In the genomic region with DNA sequence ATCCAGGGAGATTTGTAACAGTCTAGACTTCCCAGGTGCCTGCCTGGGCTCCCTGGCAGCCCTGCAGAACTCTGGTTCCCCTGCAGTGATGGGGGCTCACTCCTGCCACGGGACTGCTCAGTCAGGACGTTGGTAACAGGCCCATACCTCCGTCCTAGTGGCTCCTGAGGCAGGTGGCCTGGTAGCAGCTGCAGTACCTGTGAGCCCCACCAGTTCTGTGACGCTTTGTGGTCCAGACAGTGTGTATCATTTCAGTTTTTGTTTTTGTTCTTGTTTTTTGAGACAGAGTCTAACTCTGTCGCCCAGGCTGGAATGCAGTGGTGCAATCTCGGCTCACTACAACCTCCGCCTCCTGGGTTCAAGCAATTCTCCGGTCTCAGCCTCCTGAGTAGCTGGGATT, we compare ENCODE assay signal across 15 cellular contexts. TPM values are rescaled to one million over a fixed set of nuclear protein-coding genes. Genes with fewer than 3 reads are reported as not detected.
DNase-seq lines count a peak whose midpoint lies in the region; ATAC-seq and TF ChIP-seq lines count a peak whose summit lies in the region.
"Had no signal": no experiment of that assay in that cellular context is flagged by ENCODE, and none has a peak within 500 bp of the region (broad histone marks: within the 10 kb centered on the region; RNA-seq: fewer than 3 reads in every experiment).

No MANE protein-coding gene starts in this region.

- H3K27me3 ChIP-seq in Karpas-422 (ENCODE audit: low read length) (no peaks in the 10 kb centered on the region), esophagus muscularis mucosa (no peaks in the 10 kb centered on the region), stomach smooth muscle (ENCODE audit: control insufficient read depth in 1 of 2, insufficient read depth in 2 of 2, low read length in 2 of 2) (no peaks in the 10 kb centered on the region)

- H3K9ac ChIP-seq in Karpas-422 (ENCODE audit: low read length) (no peak overlapping the region), stomach smooth muscle (ENCODE audit: low read length in 2 of 2) (no peak overlapping the region)

- no peaks in the 10 kb centered on the region for H3K79me2 ChIP-seq in Karpas-422 (ENCODE audit: low read length)

- H4K20me1 ChIP-seq in Karpas-422 (ENCODE audit: insufficient read depth, low read depth, low read length) = no peaks in the 10 kb centered on the region

- peaks cover 18% of the 10 kb centered on the region; the same call in 1 of the 2 replicates for H3K36me3 ChIP-seq in Karpas-422 (ENCODE audit: insufficient read depth, low read length)
- peaks cover 19 to 96% (median 90%) of the 10 kb centered on the region in 4 donors for H3K36me3 ChIP-seq in esophagus muscularis mucosa
- H3K36me3 ChIP-seq in stomach smooth muscle (ENCODE audit: control insufficient read depth in 2 of 2, insufficient read depth in 2 of 2, low read length in 2 of 2) = peaks cover 47 to 52% of the 10 kb centered on the region in 2 donors

- H3K9me3 ChIP-seq in Karpas-422 (ENCODE audit: low read length) (no peaks in the 10 kb centered on the region), esophagus muscularis mucosa (no peaks in the 10 kb centered on the region), stomach smooth muscle (ENCODE audit: control insufficient read depth in 2 of 2, low read length in 2 of 2) (no peaks in the 10 kb centered on the region)

- no peak overlapping the region for H2AFZ ChIP-seq in Karpas-422 (ENCODE audit: low read length)

- ATAC-seq in HG03432 (IDR thresholded peaks at IDR 0.05; ENCODE audit: unreplicated experiment) = no peak

- H3K9me2 ChIP-seq in Karpas-422 (replicated peaks; ENCODE audit: insufficient read depth, low read length) = no peaks in the 10 kb centered on the region

- TF ChIP-seq EP300 in esophagus muscularis mucosa (IDR thresholded peaks at IDR 0.05) = no peak

- DNase-seq in GM12864 (ENCODE audit: low read depth) (no peak), Karpas-422 (no peak), esophagus muscularis mucosa (ENCODE audit: extremely low spot score) (no peak), HK-2 (ENCODE audit: unreplicated experiment) (no peak), OCI-M2 (lab: John Stamatoyannopoulos, UW; ENCODE audit: unreplicated experiment) (no peak)
- DNase-seq: CD4-positive, alpha-beta memory T cell; GOT3; NCI-H187; NCI-H345; NCI-H526 treated with DMSO at 0.1 percent for 48 hours; NK-92 treated with Interleukin-12 subunit alpha and Interleukin-12 subunit beta, amount 100 ng/mL, for 24 hours; OCI-M1; RPMI8226 had no signal

- TF ChIP-seq CTCF in GM12864 (IDR thresholded peaks at IDR 0.05; ENCODE audit: low read depth, low read length, missing control alignments) = peak; percentile 21
- no peak for TF ChIP-seq CTCF in esophagus muscularis mucosa (IDR thresholded peaks at IDR 0.05)

- H3K4me3 ChIP-seq in GM12864 (ENCODE audit: low read depth, low read length) = no peak overlapping the region
- H3K4me3 ChIP-seq in Karpas-422 (ENCODE audit: low read length) = no peak overlapping the region
- H3K4me3 ChIP-seq in esophagus muscularis mucosa = no peak overlapping the region
- no peak overlapping the region for H3K4me3 ChIP-seq in stomach smooth muscle (ENCODE audit: low read length in 2 of 2)

- intact Hi-C loops in esophagus muscularis mucosa (cut with DNase I) = loop anchor here (5.0 kb wide), 1 partner anchor 34 kb away; no protein-coding TSS in a partner anchor

- 96% methylated on average over 8 of the region's 8 CpGs for WGBS in esophagus muscularis mucosa

- peak overlapping the region; percentile 66; the same call in 1 of the 2 replicates for H3K27ac ChIP-seq in Karpas-422 (ENCODE audit: low read length)
- peak overlapping the region; percentile 61 to 80 (median 76) for H3K27ac ChIP-seq in esophagus muscularis mucosa (replicated peaks in 1 of 4)
- H3K27ac ChIP-seq in stomach smooth muscle (ENCODE audit: low read length) = peak overlapping the region; percentile 76

- no peak overlapping the region for H3K4me2 ChIP-seq in Karpas-422 (ENCODE audit: low read depth, low read length, poor library complexity, severe bottlenecking)

- peaks cover 29% of the 10 kb centered on the region for H3K4me1 ChIP-seq in Karpas-422 (ENCODE audit: low read length)
- peaks cover 27 to 44% (median 40%) of the 10 kb centered on the region in 4 donors for H3K4me1 ChIP-seq in esophagus muscularis mucosa
- peaks cover 40% of the 10 kb centered on the region for H3K4me1 ChIP-seq in stomach smooth muscle (ENCODE audit: control insufficient read depth, insufficient read depth, low read length)

- no peak for TF ChIP-seq POLR2A in esophagus muscularis mucosa (IDR thresholded peaks at IDR 0.05; ENCODE audit: low read depth)

RNA-seq across cellular contexts. Expression of a gene that starts 27.8 kb away (rescaled TPM):
- 13.2 and 17.1 TPM in 2 replicates for total RNA-seq in Karpas-422 (2014; rRNA removed; shearing (Covaris generic); ENCODE audit: low replicate concordance)
- total RNA-seq in esophagus muscularis mucosa = 10 to 100 TPM; 20.9 to 28.2 (median 23.0) TPM

RNA-seq across cellular contexts. Expression of a gene that starts 44.3 kb away (rescaled TPM):
- total RNA-seq in Karpas-422 (2014; rRNA removed; shearing (Covaris generic); ENCODE audit: low replicate concordance) = not detected in 2 replicates
- 10 to 100 TPM in 1 of 4 donors, 1 to 10 TPM in 3; 2.9 to 12.4 (median 7.1) TPM for total RNA-seq in esophagus muscularis mucosa
- total RNA-seq: CD4-positive, alpha-beta memory T cell had no signal

RNA-seq across cellular contexts. Expression of a gene that starts 47.5 kb away (rescaled TPM):
- 67.7 and 102 TPM in 2 replicates for total RNA-seq in Karpas-422 (2014; rRNA removed; shearing (Covaris generic); ENCODE audit: low replicate concordance)
- 100 to 1,000 TPM; 141 to 214 (median 166) TPM for total RNA-seq in esophagus muscularis mucosa

RNA-seq across cellular contexts. Expression of a gene that starts 48.0 kb away (rescaled TPM):
- 43.2 and 90.3 TPM in 2 replicates for total RNA-seq in Karpas-422 (2014; rRNA removed; shearing (Covaris generic); ENCODE audit: low replicate concordance)
- 10 to 100 TPM; 36.5 to 46.1 (median 42.2) TPM for total RNA-seq in esophagus muscularis mucosa
